ENCODE assay signal across 8 cellular contexts in the genomic region with DNA sequence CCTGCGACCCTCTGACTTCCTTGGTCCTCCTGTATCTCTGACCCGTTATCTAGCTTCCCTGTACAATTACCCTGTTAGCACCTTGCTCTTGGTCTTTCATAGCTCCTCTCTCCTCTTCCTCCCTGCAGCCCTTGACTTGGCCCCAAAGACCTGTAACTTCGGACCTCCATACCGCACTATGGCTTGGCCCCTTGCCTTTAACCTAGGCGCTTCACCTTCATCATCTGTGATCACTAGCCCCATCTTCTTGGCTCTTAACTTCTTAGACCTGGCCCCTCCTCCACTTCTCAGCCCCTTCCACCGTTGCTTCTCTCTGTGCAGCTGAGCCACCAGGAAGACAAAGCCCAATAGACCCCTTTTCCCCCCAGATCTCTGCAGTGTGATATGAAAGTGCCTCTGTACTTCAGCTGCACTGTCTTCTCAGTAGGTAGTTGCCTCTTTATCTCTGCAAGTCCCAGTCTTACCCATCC. TPM values are rescaled to one million over a fixed set of nuclear protein-coding genes. Genes with fewer than 3 reads are reported as not detected.
A peak's percentile ranks its signal among the peaks of the same experiment; 100 is the strongest.
DNase-seq lines count a peak whose midpoint lies in the region; ATAC-seq and TF ChIP-seq lines count a peak whose summit lies in the region.

No MANE protein-coding gene starts in this region.

- H3K27ac ChIP-seq in HUES64 (ENCODE audit: low read depth, low read length), result no peak overlapping the region
- H3K27ac ChIP-seq in muscle layer of duodenum (ENCODE audit: low read length), result peak overlapping the region; percentile 42

- H3K36me3 ChIP-seq in HUES64 (ENCODE audit: insufficient read depth, low read length), result peaks cover 35% of the 10 kb centered on the region
- H3K36me3 ChIP-seq in muscle layer of duodenum (ENCODE audit: control insufficient read depth in 1 of 2, insufficient read depth in 2 of 2, low read length in 2 of 2), result peaks cover 4 to 38% of the 10 kb centered on the region in 2 donors

- TF ChIP-seq CTCF in CD14-positive monocyte (IDR thresholded peaks at IDR 0.05) (no peak), cardiac fibroblast (IDR thresholded peaks at IDR 0.05; ENCODE audit: low read depth, low read length) (no peak)

- H3K4me3 Mint-ChIP-seq in CD14-positive monocyte, result peak overlapping the region; percentile 95 to 98

- H3K27me3 ChIP-seq in HUES64 (ENCODE audit: insufficient read depth, low read length), result no peaks in the 10 kb centered on the region
- H3K27me3 ChIP-seq in muscle layer of duodenum (ENCODE audit: low read depth, low read length), result no peaks in the 10 kb centered on the region

- H3K4me3 ChIP-seq in HUES64 (ENCODE audit: low read length) (peak overlapping the region; percentile 87), cardiac fibroblast (replicated peaks in 1 of 2; ENCODE audit: low read depth in 2 of 2, low read length in 2 of 2) (peak overlapping the region; percentile 83 to 94), muscle layer of duodenum (ENCODE audit: low read depth in 1 of 2, low read length in 2 of 2) (peak overlapping the region; percentile 87 to 91)

- H3K4me1 Mint-ChIP-seq in CD14-positive monocyte, result peaks cover 24% of the 10 kb centered on the region

- H3K27me3 Mint-ChIP-seq in CD14-positive monocyte (ENCODE audit: low read depth in 3 of 3), result peaks cover 0 to 1% (median 0%) of the 10 kb centered on the region in 3 donors

- H3K9me3 ChIP-seq in HUES64 (ENCODE audit: insufficient read depth, low read depth, low read length) (no peaks in the 10 kb centered on the region), muscle layer of duodenum (ENCODE audit: control insufficient read depth in 1 of 2, low read length in 2 of 2) (peaks cover 0 to 5% of the 10 kb centered on the region in 2 donors)

- peaks cover 20% of the 10 kb centered on the region for H3K4me1 ChIP-seq in HUES64 (ENCODE audit: insufficient read depth, low read length)
- peaks cover 5 to 9% of the 10 kb centered on the region in 2 donors for H3K4me1 ChIP-seq in muscle layer of duodenum (ENCODE audit: control insufficient read depth in 1 of 2, insufficient read depth in 2 of 2, low read length in 2 of 2)

- ATAC-seq in HG03457 (IDR thresholded peaks at IDR 0.05; ENCODE audit: unreplicated experiment), result no peak

- peaks cover 40 to 41% of the 10 kb centered on the region in 2 donors for H3K36me3 Mint-ChIP-seq in CD14-positive monocyte

- 7% methylated on average over 6 of the region's 6 CpGs for WGBS in HUES64

- peak overlapping the region; percentile 54 to 90 (median 85) for H3K27ac Mint-ChIP-seq in CD14-positive monocyte

- peaks cover 0 to 7% (median 4%) of the 10 kb centered on the region in 7 donors for H3K9me3 Mint-ChIP-seq in CD14-positive monocyte

- DNase-seq in CD14-positive monocyte (ENCODE audit: low spot score) (no peak), cardiac fibroblast (ENCODE audit: low read depth in 2 of 2) (no peak), NCI-H524 treated with DMSO at 0.1 percent for 48 hours (lab: John Stamatoyannopoulos, UW) (no peak), NCI-H1694 treated with DMSO at 0.1 percent for 48 hours (lab: John Stamatoyannopoulos, UW) (no peak), SK-N-DZ (ENCODE audit: low spot score) (no peak)

- intact Hi-C loops in CD14-positive monocyte (cut with micrococcal nuclease), result loop anchor here (5.0 to 10.0 kb wide), 5 partner anchors 35 to 328 kb away; a partner anchor contains a TSS

- H3K9ac ChIP-seq in HUES64 (ENCODE audit: low read depth, low read length), result peak overlapping the region; percentile 82

RNA-seq across cellular contexts. Expression of a gene that starts 0.7 kb away (rescaled TPM):
- 1 to 10 TPM; 1.3 to 1.8 TPM for polyA plus RNA-seq in CD14-positive monocyte
- 13.3 TPM for polyA plus RNA-seq in HUES64 (2013, experiment 1 of 2)
- polyA plus RNA-seq in HUES64 (2013, experiment 2 of 2), result 13.6 TPM
- 16.5 and 18.0 TPM in 2 replicates for polyA plus RNA-seq in SK-N-DZ (2014; cell fraction: cytosol; rRNA removed)
- polyA plus RNA-seq in SK-N-DZ (2014; cell fraction: nucleus; rRNA removed), result 14.4 and 18.7 TPM in 2 replicates

RNA-seq across cellular contexts. Expression of a gene that starts 29.9 kb away (rescaled TPM):
- polyA plus RNA-seq in CD14-positive monocyte, result 10 to 100 TPM; 54.3 to 56.1 TPM
- 38.8 TPM for polyA plus RNA-seq in HUES64 (2013, experiment 1 of 2)
- 48.3 TPM for polyA plus RNA-seq in HUES64 (2013, experiment 2 of 2)
- polyA plus RNA-seq in SK-N-DZ (2014; cell fraction: cytosol; rRNA removed), result 45.2 and 53.1 TPM in 2 replicates
- polyA plus RNA-seq in SK-N-DZ (2014; cell fraction: nucleus; rRNA removed), result 17.9 and 33.6 TPM in 2 replicates

RNA-seq across cellular contexts. Expression of a gene that starts 30.2 kb away (rescaled TPM):
- 1 to 10 TPM; 6.0 to 8.4 TPM for polyA plus RNA-seq in CD14-positive monocyte
- 2.8 TPM for polyA plus RNA-seq in HUES64 (2013, experiment 1 of 2)
- polyA plus RNA-seq in HUES64 (2013, experiment 2 of 2), result 2.5 TPM
- polyA plus RNA-seq in SK-N-DZ (2014; cell fraction: cytosol; rRNA removed), result 1.2 and 1.3 TPM in 2 replicates
- polyA plus RNA-seq in SK-N-DZ (2014; cell fraction: nucleus; rRNA removed), result 0.80 and 2.0 TPM in 2 replicates
